Comparison of ENCODE assay signal across 13 cellular contexts in the genomic region with DNA sequence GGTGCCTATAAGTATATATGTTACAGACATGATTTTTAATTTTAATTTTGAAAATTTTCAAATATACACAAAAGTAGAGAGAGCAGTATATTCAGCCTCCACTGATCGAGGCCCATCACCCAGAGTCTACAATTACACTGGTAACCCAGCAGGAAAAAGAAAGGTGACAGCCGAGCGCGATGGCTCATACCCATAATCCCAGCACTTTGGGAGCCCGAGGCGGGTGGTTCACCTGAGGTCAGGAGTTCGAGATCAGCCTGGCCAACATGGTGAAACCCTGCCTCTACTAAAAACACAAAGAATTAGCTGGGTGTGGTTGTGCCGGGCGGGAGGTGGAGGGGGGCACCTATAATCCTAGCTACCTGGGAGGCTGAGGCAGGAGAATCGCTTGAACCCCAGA. TPM values are rescaled to one million over a fixed set of nuclear protein-coding genes. Genes with fewer than 3 reads are reported as not detected.
DNase-seq lines count a peak whose midpoint lies in the region; ATAC-seq and TF ChIP-seq lines count a peak whose summit lies in the region.
"Had no signal": no experiment of that assay in that cellular context is flagged by ENCODE, and none has a peak within 500 bp of the region (broad histone marks: within the 10 kb centered on the region; RNA-seq: fewer than 3 reads in every experiment).

No MANE protein-coding gene starts in this region.

- H3K27me3 Mint-ChIP-seq in activated naive CD4-positive, alpha-beta T cell treated with anti-CD3 and anti-CD28 coated beads, Interleukin-2, amount 10 ng/mL, durations not matched to agents 7 days and 5 days: no peaks in the 10 kb centered on the region
- H3K27me3 Mint-ChIP-seq in T-helper 17 cell (no peaks in the 10 kb centered on the region), type B pancreatic cell (no peaks in the 10 kb centered on the region)

- H3K27me3 ChIP-seq in iPS-20b (ENCODE audit: insufficient read depth, low read length): no peaks in the 10 kb centered on the region
- H3K27me3 ChIP-seq: neutrophil had no signal

- peaks cover 59% of the 10 kb centered on the region for H3K4me1 Mint-ChIP-seq in activated naive CD4-positive, alpha-beta T cell treated with anti-CD3 and anti-CD28 coated beads, Interleukin-2, amount 10 ng/mL, durations not matched to agents 7 days and 5 days
- H3K4me1 Mint-ChIP-seq in T-helper 17 cell (peaks cover 38% of the 10 kb centered on the region), type B pancreatic cell (ENCODE audit: unreplicated experiment) (peaks cover 24% of the 10 kb centered on the region)

- H3K9ac ChIP-seq in iPS-20b (ENCODE audit: low read depth, low read length): peak overlapping the region; percentile 99; the same call in 1 of the 2 replicates

- H3K9me3 ChIP-seq in T-helper 17 cell (ENCODE audit: control insufficient read depth, low read length, poor library complexity, severe bottlenecking) (no peaks in the 10 kb centered on the region), iPS-20b (ENCODE audit: insufficient read depth, low read depth, low read length) (no peaks in the 10 kb centered on the region)
- H3K9me3 ChIP-seq: neutrophil had no signal

- H3K4me1 ChIP-seq in iPS-20b (ENCODE audit: insufficient read depth, low read length): peaks cover 24% of the 10 kb centered on the region

- DNase-seq in activated naive CD4-positive, alpha-beta T cell treated with anti-CD3 and anti-CD28 coated beads, Interleukin-2, amount 10 ng/mL, durations not matched to agents 7 days and 5 days: no peak
- DNase-seq in activated naive CD4-positive, alpha-beta T cell treated with Interleukin-2 at 50 U/mL for 16 hours: no peak
- DNase-seq in T-helper 17 cell: no peak
- DNase-seq in type B pancreatic cell (ENCODE audit: extremely low spot score, unreplicated experiment): no peak
- no peak for DNase-seq in NCI-H128 (lab: John Stamatoyannopoulos, UW; ENCODE audit: unreplicated experiment)
- DNase-seq: activated naive CD4-positive, alpha-beta T cell treated with anti-CD3 and anti-CD28 coated beads for 36 hours; effector CD4-positive, alpha-beta T cell; NCI-H2107 had no signal

- H3K9me3 Mint-ChIP-seq in activated naive CD4-positive, alpha-beta T cell treated with anti-CD3 and anti-CD28 coated beads, Interleukin-2, amount 10 ng/mL, durations not matched to agents 7 days and 5 days: peaks cover 10% of the 10 kb centered on the region
- H3K9me3 Mint-ChIP-seq in type B pancreatic cell: peaks cover 5% of the 10 kb centered on the region
- H3K9me3 Mint-ChIP-seq: activated naive CD4-positive, alpha-beta T cell treated with anti-CD3 and anti-CD28 coated beads for 36 hours had no signal

- H3K36me3 ChIP-seq in iPS-20b (ENCODE audit: insufficient read depth, low read depth, low read length): peaks cover 40% of the 10 kb centered on the region

- H3K4me3 ChIP-seq in iPS-20b (ENCODE audit: low read length): peak overlapping the region; percentile 99

- H3K27ac ChIP-seq in iPS-20b (ENCODE audit: low read length): no peak overlapping the region

- no peak for TF ChIP-seq CTCF in type B pancreatic cell (conservative IDR thresholded peaks at IDR 0.05)

- CTCF ChIA-PET in activated naive CD4-positive, alpha-beta T cell treated with anti-CD3 and anti-CD28 coated beads, Interleukin-2, amount 10 ng/mL, durations not matched to agents 7 days and 5 days (lab: Charles Lee): no interaction called here

- H3K27ac Mint-ChIP-seq in activated naive CD4-positive, alpha-beta T cell treated with anti-CD3 and anti-CD28 coated beads, Interleukin-2, amount 10 ng/mL, durations not matched to agents 7 days and 5 days: no peak overlapping the region
- H3K27ac Mint-ChIP-seq in T-helper 17 cell: peak overlapping the region; percentile 98
- peak overlapping the region; percentile 92 for H3K27ac Mint-ChIP-seq in type B pancreatic cell

- H3K36me3 Mint-ChIP-seq in activated naive CD4-positive, alpha-beta T cell treated with anti-CD3 and anti-CD28 coated beads, Interleukin-2, amount 10 ng/mL, durations not matched to agents 7 days and 5 days: peaks cover 48% of the 10 kb centered on the region
- peaks cover 9% of the 10 kb centered on the region for H3K36me3 Mint-ChIP-seq in T-helper 17 cell (ENCODE audit: low read depth)
- peaks cover 31% of the 10 kb centered on the region for H3K36me3 Mint-ChIP-seq in type B pancreatic cell

- H3K4me3 Mint-ChIP-seq in activated naive CD4-positive, alpha-beta T cell treated with anti-CD3 and anti-CD28 coated beads, Interleukin-2, amount 10 ng/mL, durations not matched to agents 7 days and 5 days: peak overlapping the region; percentile 97
- H3K4me3 Mint-ChIP-seq in T-helper 17 cell: peak overlapping the region; percentile 7
- no peak overlapping the region for H3K4me3 Mint-ChIP-seq in type B pancreatic cell

- ATAC-seq in T-helper 17 cell: no peak
- no peak for ATAC-seq in HG02870 (IDR thresholded peaks at IDR 0.05; ENCODE audit: unreplicated experiment)
- ATAC-seq in HG02571 (IDR thresholded peaks at IDR 0.05; ENCODE audit: unreplicated experiment): no peak
- ATAC-seq: activated CD4-positive, CD25-positive, alpha-beta regulatory T cell treated with anti-CD3 and anti-CD28 coated beads, Interleukin-2, amount 50 U/mL, for 24 hours had no signal

RNA-seq across cellular contexts. Expression of a gene that starts 1.4 kb away (rescaled TPM):
- total RNA-seq in T-helper 17 cell: 10 to 100 TPM in 1 of 2 donors, 1 to 10 TPM in 1; 5.2 to 11.2 TPM
- total RNA-seq in type B pancreatic cell (ENCODE audit: low replicate concordance): 17.9 and 20.0 TPM in 2 replicates

RNA-seq across cellular contexts. Expression of a gene that starts 2.1 kb away (rescaled TPM):
- total RNA-seq in T-helper 17 cell: 100 to 1,000 TPM; 114 to 120 TPM
- total RNA-seq in type B pancreatic cell (ENCODE audit: low replicate concordance): 89.9 and 120 TPM in 2 replicates

RNA-seq across cellular contexts. Expression of a gene that starts 36.1 kb away (rescaled TPM):
- total RNA-seq in T-helper 17 cell (1 to 10 TPM; 3.2 to 5.9 TPM), type B pancreatic cell (ENCODE audit: low replicate concordance) (14.0 and 36.6 TPM in 2 replicates)

RNA-seq across cellular contexts. Expression of a gene that starts 36.4 kb away (rescaled TPM):
- total RNA-seq in T-helper 17 cell (10 to 100 TPM; 53.5 to 59.5 TPM), type B pancreatic cell (ENCODE audit: low replicate concordance) (30.8 and 50.3 TPM in 2 replicates)

RNA-seq across cellular contexts. Expression of a gene that starts 59.0 kb away (rescaled TPM):
- total RNA-seq in T-helper 17 cell (10 to 100 TPM; 31.1 to 36.8 TPM), type B pancreatic cell (ENCODE audit: low replicate concordance) (60.7 and 70.2 TPM in 2 replicates)
